In genomic region chr3:113421082-113421481, GRCh38 we compare ENCODE assay signal across 16 cellular contexts.
"Had no signal": no experiment of that assay in that cellular context is flagged by ENCODE, and none has a peak within 500 bp of the region (broad histone marks: within the 10 kb centered on the region; RNA-seq: fewer than 3 reads in every experiment).

No MANE protein-coding gene starts in this region.

- ATAC-seq: foreskin keratinocyte, left cardiac atrium, lower lobe of right lung had no signal

- DNase-seq: colonic mucosa; effector CD4-positive, alpha-beta T cell; endodermal cell; erythroblast; foreskin keratinocyte; kidney; left cardiac atrium; left ventricle myocardium inferior; lower lobe of right lung; mesenchymal stem cell; midbrain; sigmoid colon; stimulated activated naive CD4-positive, alpha-beta T cell treated with Interleukin-2 at 50 U/mL for 16 hours; trophoblast cell had no signal

- H3K27ac Mint-ChIP-seq: endodermal cell, nephron had no signal

- FAIRE-seq: endothelial cell of umbilical vein had no signal

- H3K4me1 Mint-ChIP-seq: endodermal cell, nephron had no signal

- H3K4me3 Mint-ChIP-seq: endodermal cell, nephron had no signal
